ENCODE assay signal across 16 cellular contexts in the genomic region with DNA sequence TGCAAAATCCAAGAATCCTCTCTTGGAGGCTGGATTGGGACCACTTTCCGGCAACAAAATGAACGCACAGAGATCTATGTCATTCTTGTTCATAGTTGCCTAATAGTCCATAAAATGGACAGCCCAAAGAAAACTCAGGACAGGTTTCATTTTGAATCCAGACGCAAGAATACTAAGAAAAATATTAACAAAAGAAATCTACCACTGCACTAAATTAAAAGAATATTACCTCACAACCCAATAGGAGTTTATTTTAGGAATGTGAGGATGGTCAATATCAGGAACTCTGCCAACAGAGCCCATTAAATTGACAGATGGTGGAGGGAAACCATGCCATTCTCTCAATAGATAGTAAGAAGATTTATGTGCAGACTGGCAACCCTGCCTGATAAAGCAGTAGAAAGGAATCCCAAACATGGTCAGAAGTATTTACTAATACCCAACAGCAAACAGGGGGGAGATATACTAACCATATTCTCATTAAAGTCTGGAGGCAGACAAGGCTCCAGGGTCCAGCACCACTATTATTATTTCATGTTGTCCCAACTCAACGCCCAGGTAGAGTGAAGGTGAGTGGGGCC.
DNase-seq lines count a peak whose midpoint lies in the region; FAIRE-seq and TF ChIP-seq lines count a peak whose summit lies in the region.
"Had no signal": no experiment of that assay in that cellular context is flagged by ENCODE, and none has a peak within 500 bp of the region (broad histone marks: within the 10 kb centered on the region; RNA-seq: fewer than 3 reads in every experiment).

No MANE protein-coding gene starts in this region.

- H3K27ac Mint-ChIP-seq in astrocyte (ENCODE audit: unreplicated experiment), result no peak overlapping the region

- no peaks in the 10 kb centered on the region for H4K20me1 ChIP-seq in astrocyte (ENCODE audit: insufficient read depth, low read length)

- no peak overlapping the region for H3K4me3 Mint-ChIP-seq in astrocyte (ENCODE audit: unreplicated experiment)
- H3K4me3 Mint-ChIP-seq: CD8-positive, alpha-beta memory T cell had no signal

- no peaks in the 10 kb centered on the region for H3K36me3 Mint-ChIP-seq in astrocyte (ENCODE audit: low read depth, unreplicated experiment)
- H3K36me3 Mint-ChIP-seq: CD8-positive, alpha-beta memory T cell had no signal

- H2BK120ac ChIP-seq in mesenchymal stem cell (ENCODE audit: low read depth, low read length), result no peak overlapping the region

- H3K23ac ChIP-seq in mesenchymal stem cell (ENCODE audit: low read length in 2 of 2), result no peak overlapping the region

- no peak overlapping the region for H4K91ac ChIP-seq in mesenchymal stem cell (ENCODE audit: low read length)

- no peaks in the 10 kb centered on the region for H3K9me3 Mint-ChIP-seq in astrocyte (ENCODE audit: unreplicated experiment)
- H3K9me3 Mint-ChIP-seq: CD8-positive, alpha-beta memory T cell; HFFc6 had no signal

- no peaks in the 10 kb centered on the region for H3K79me1 ChIP-seq in mesenchymal stem cell (replicated peaks; ENCODE audit: low read length, poor library complexity, severe bottlenecking)

- no peaks in the 10 kb centered on the region for H3K79me2 ChIP-seq in astrocyte (ENCODE audit: insufficient read depth, low read length)

- no peak overlapping the region for H2AK5ac ChIP-seq in mesenchymal stem cell (ENCODE audit: low read length, severe bottlenecking)

- TF ChIP-seq CTCF in AG10803 (conservative IDR thresholded peaks at IDR 0.05; ENCODE audit: low read length), result no peak
- no peak for TF ChIP-seq CTCF in astrocyte (IDR thresholded peaks at IDR 0.05; ENCODE audit: insufficient read depth, low read depth, low read length)
- no peak for TF ChIP-seq CTCF in WERI-Rb-1 (IDR thresholded peaks at IDR 0.05; ENCODE audit: low read depth, low read length)
- TF ChIP-seq CTCF in foreskin fibroblast (IDR thresholded peaks at IDR 0.05; ENCODE audit: low read depth, low read length), result no peak

- H3K9ac ChIP-seq in astrocyte (ENCODE audit: low read length), result no peak overlapping the region
- H3K9ac ChIP-seq in mesenchymal stem cell (ENCODE audit: low read length), result peak overlapping the region; percentile 70

- H3K36me3 ChIP-seq in astrocyte (ENCODE audit: insufficient read depth, low read length) (no peaks in the 10 kb centered on the region), mesenchymal stem cell (ENCODE audit: control insufficient read depth in 1 of 2, insufficient read depth in 2 of 2, low read depth in 1 of 2, low read length in 2 of 2) (no peaks in the 10 kb centered on the region), WERI-Rb-1 (no peaks in the 10 kb centered on the region)

- H3K4me1 ChIP-seq in astrocyte (ENCODE audit: insufficient read depth, low read length) (peaks cover 9% of the 10 kb centered on the region), mesenchymal stem cell (ENCODE audit: control insufficient read depth, insufficient read depth, low read depth, low read length) (peaks cover 6% of the 10 kb centered on the region)

- H3K4me2 ChIP-seq in astrocyte (ENCODE audit: low read length) (peak overlapping the region; percentile 35), mesenchymal stem cell (ENCODE audit: low read length, poor library complexity, severe bottlenecking) (no peak overlapping the region)

- DNase-seq in AG10803 (ENCODE audit: low read depth), result peak; percentile 36
- DNase-seq in NCI-H69 (lab: John Stamatoyannopoulos, UW), result peak; percentile 52
- DNase-seq in astrocyte (ENCODE audit: low read depth), result no peak
- no peak for DNase-seq in mesenchymal stem cell
- no peak for DNase-seq in NCI-H1436 (lab: John Stamatoyannopoulos, UW)
- DNase-seq in WERI-Rb-1, result no peak
- DNase-seq in 8988T, result no peak
- DNase-seq in foreskin fibroblast, result no peak
- DNase-seq: CD8-positive, alpha-beta memory T cell; Karpas-422; NCI-H1105 treated with DMSO at 0.1 percent for 48 hours; NCI-H187 treated with DMSO at 0.1 percent for 48 hours; NCI-H446 treated with DMSO at 0.1 percent for 48 hours; NCI-H774 had no signal

- no peaks in the 10 kb centered on the region for H3K27me3 ChIP-seq in astrocyte (ENCODE audit: insufficient read depth, low read length)
- no peaks in the 10 kb centered on the region for H3K27me3 ChIP-seq in mesenchymal stem cell (ENCODE audit: control insufficient read depth in 1 of 2, insufficient read depth in 1 of 2, low read length in 2 of 2)
- H3K27me3 ChIP-seq in WERI-Rb-1 (ENCODE audit: insufficient read depth, low read depth, severe bottlenecking), result no peaks in the 10 kb centered on the region

- H3K9me3 ChIP-seq in astrocyte (ENCODE audit: insufficient read depth, low read depth, low read length) (no peaks in the 10 kb centered on the region), mesenchymal stem cell (ENCODE audit: control insufficient read depth, low read length) (no peaks in the 10 kb centered on the region), WERI-Rb-1 (ENCODE audit: severe bottlenecking) (no peaks in the 10 kb centered on the region)

- H3K18ac ChIP-seq in mesenchymal stem cell (ENCODE audit: low read depth in 1 of 2, low read length in 2 of 2), result no peak overlapping the region

- no peak overlapping the region for H3K4me3 ChIP-seq in AG10803 (ENCODE audit: low read length)
- H3K4me3 ChIP-seq in astrocyte (ENCODE audit: insufficient read depth, low read depth, low read length), result no peak overlapping the region
- no peak overlapping the region for H3K4me3 ChIP-seq in mesenchymal stem cell (ENCODE audit: insufficient read depth in 1 of 2, low read depth in 1 of 2, low read length in 2 of 2)
- no peak overlapping the region for H3K4me3 ChIP-seq in WERI-Rb-1 (ENCODE audit: low read depth, low read length)
- H3K4me3 ChIP-seq in foreskin fibroblast (ENCODE audit: low read depth in 1 of 2, low read length in 2 of 2), result no peak overlapping the region

- H2AFZ ChIP-seq in astrocyte (ENCODE audit: low read depth, low read length) (no peak overlapping the region), mesenchymal stem cell (ENCODE audit: low read depth, low read length) (no peak overlapping the region)

- no peak overlapping the region for H4K8ac ChIP-seq in mesenchymal stem cell (ENCODE audit: low read length)

- H2BK12ac ChIP-seq in mesenchymal stem cell (ENCODE audit: low read length in 2 of 2), result no peak overlapping the region

- FAIRE-seq in astrocyte (lab: Jason Lieb, UNC), result no peak
- FAIRE-seq: HepG2 had no signal

- H3K14ac ChIP-seq in mesenchymal stem cell (ENCODE audit: low read length in 2 of 2), result no peak overlapping the region

- H3K4ac ChIP-seq in mesenchymal stem cell (ENCODE audit: low read depth in 1 of 2, low read length in 2 of 2), result no peak overlapping the region

- H2BK15ac ChIP-seq in mesenchymal stem cell (ENCODE audit: low read depth, poor library complexity, severe bottlenecking), result no peak overlapping the region

- peaks cover 5% of the 10 kb centered on the region for H3K4me1 Mint-ChIP-seq in astrocyte (ENCODE audit: low read depth, unreplicated experiment)
- H3K4me1 Mint-ChIP-seq: CD8-positive, alpha-beta memory T cell had no signal

- H3K27ac ChIP-seq in astrocyte (ENCODE audit: low read depth, low read length) (no peak overlapping the region), mesenchymal stem cell (ENCODE audit: low read length, poor library complexity, severe bottlenecking) (no peak overlapping the region), WERI-Rb-1 (no peak overlapping the region)

- peaks cover 19% of the 10 kb centered on the region for H3K27me3 Mint-ChIP-seq in astrocyte (ENCODE audit: low read depth, unreplicated experiment)

- no peak overlapping the region for H2BK5ac ChIP-seq in mesenchymal stem cell (ENCODE audit: low read depth, low read length, poor library complexity, severe bottlenecking)

- 98% methylated on average over 4 of the region's 4 CpGs for WGBS in mesenchymal stem cell

Comparison
In these comparisons a context has a peak if more than half of its experiments do, and no peak if none do; other contexts are left out.
1. DNase-seq: peak in AG10803 (single experiment) and NCI-H69 (single experiment); none in astrocyte (single experiment), mesenchymal stem cell (single experiment), NCI-H1436 (single experiment), WERI-Rb-1 (single experiment), 8988T (single experiment) and foreskin fibroblast (0 of 2).